Comparison of ENCODE assay signal across 8 cellular contexts in the genomic region with DNA sequence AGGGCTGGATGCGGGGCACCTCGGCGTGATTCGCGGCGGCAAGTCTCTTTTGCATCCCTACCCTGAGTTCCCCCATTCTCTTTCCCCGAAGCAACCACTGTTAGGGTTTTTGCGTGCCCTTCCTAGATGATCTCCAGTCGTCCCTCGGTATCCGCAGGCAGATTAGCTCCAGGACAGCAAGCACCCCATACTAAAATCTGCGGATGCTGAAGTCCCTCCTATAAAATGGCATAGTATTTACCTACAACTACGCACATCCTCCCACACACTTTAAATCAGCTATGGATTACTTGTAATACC. TPM values are rescaled to one million over a fixed set of nuclear protein-coding genes. Genes with fewer than 3 reads are reported as not detected.
DNase-seq lines count a peak whose midpoint lies in the region; ATAC-seq and TF ChIP-seq lines count a peak whose summit lies in the region.

No MANE protein-coding gene starts in this region.

- intact Hi-C loops in thyroid gland (cut with DNase I): no loop called here

- CTCF ChIA-PET in GM10248 (lab: Yijun Ruan, JAX): interaction anchor here (1.1 to 13.4 kb wide), 4 partner anchors 8 to 348 kb away, joined by 3 to 195 read pairs (median 4); a partner anchor contains a TSS

- peaks cover 0 to 26% of the 10 kb centered on the region in 2 donors for H3K36me3 Mint-ChIP-seq in activated naive CD4-positive, alpha-beta T cell treated with anti-CD3 and anti-CD28 coated beads, Interleukin-2, amount 50 U/mL, for 72 hours

- POLR2A ChIA-PET in GM10248 (lab: Yijun Ruan, JAX): no interaction called here

- in situ Hi-C loops in HAP-1 (cut with MboI; ENCODE audit: low sequenced_read_pairs): loop anchor here (5.0 kb wide), 2 partner anchors 47 to 352 kb away; no protein-coding TSS in a partner anchor

- peak overlapping the region; percentile 94 to 97 for H3K27ac Mint-ChIP-seq in activated naive CD4-positive, alpha-beta T cell treated with anti-CD3 and anti-CD28 coated beads, Interleukin-2, amount 50 U/mL, for 72 hours

- H3K9me3 ChIP-seq in HAP-1 (no peaks in the 10 kb centered on the region), thyroid gland (no peaks in the 10 kb centered on the region)

- H3K4me1 ChIP-seq in HAP-1 (peaks cover 13% of the 10 kb centered on the region), thyroid gland (peaks cover 4 to 6% of the 10 kb centered on the region in 2 donors)

- H3K4me3 ChIP-seq in AG10803 (ENCODE audit: low read length): peak overlapping the region; percentile 88
- H3K4me3 ChIP-seq in HAP-1: peak overlapping the region; percentile 68
- peak overlapping the region; percentile 65 for H3K4me3 ChIP-seq in kidney epithelial cell (ENCODE audit: low read depth, low read length)
- H3K4me3 ChIP-seq in thyroid gland (replicated peaks in 1 of 3): peak overlapping the region; percentile 40 to 53 (median 45)

- no peak for TF ChIP-seq POLR2A in thyroid gland (IDR thresholded peaks at IDR 0.05)

- H3K27me3 ChIP-seq in HAP-1 (ENCODE audit: low read depth) (no peaks in the 10 kb centered on the region; the same call in 1 of the 2 replicates), kidney epithelial cell (ENCODE audit: control insufficient read depth, insufficient read depth, low read length) (no peaks in the 10 kb centered on the region), thyroid gland (no peaks in the 10 kb centered on the region)

- 10 to 12% methylated on average over 8 to 13 of the region's 13 CpGs for WGBS in thyroid gland, 2 donors

- DNase-seq in AG10803 (ENCODE audit: low read depth) (peak; percentile 25), HAP-1 (ENCODE audit: low spot score in 2 of 2) (peak in 1 of 2 experiments; percentile 15), kidney epithelial cell (ENCODE audit: low read depth) (no peak), thyroid gland (no peak), pons (ENCODE audit: low spot score) (no peak), glomerular visceral epithelial cell (ENCODE audit: extremely low spot score) (no peak), GM10248 (ENCODE audit: extremely low spot score) (no peak)
- DNase-seq in activated naive CD4-positive, alpha-beta T cell treated with anti-CD3 and anti-CD28 coated beads, Interleukin-2, amount 50 U/mL, for 72 hours (ENCODE audit: low spot score in 2 of 2): peak in 1 of 2 donors; percentile 35

- ATAC-seq in activated naive CD4-positive, alpha-beta T cell treated with anti-CD3 and anti-CD28 coated beads, Interleukin-2, amount 50 U/mL, for 72 hours: peak in 1 of 2 donors; percentile 9

- H3K36me3 ChIP-seq in HAP-1 (replicated peaks): no peaks in the 10 kb centered on the region
- no peaks in the 10 kb centered on the region for H3K36me3 ChIP-seq in kidney epithelial cell (ENCODE audit: control insufficient read depth, insufficient read depth, low read length)
- no peaks in the 10 kb centered on the region for H3K36me3 ChIP-seq in thyroid gland

- H3K9me3 Mint-ChIP-seq in activated naive CD4-positive, alpha-beta T cell treated with anti-CD3 and anti-CD28 coated beads, Interleukin-2, amount 50 U/mL, for 72 hours: no peaks in the 10 kb centered on the region

- peak overlapping the region in 2 of 3 donors; percentile 76 to 89 for H3K27ac ChIP-seq in thyroid gland

- TF ChIP-seq CTCF in AG10803 (conservative IDR thresholded peaks at IDR 0.05; ENCODE audit: low read length) (no peak), kidney epithelial cell (IDR thresholded peaks at IDR 0.05; ENCODE audit: insufficient read depth, low read length, poor library complexity, severe bottlenecking) (no peak), thyroid gland (IDR thresholded peaks at IDR 0.05) (no peak), GM10248 (IDR thresholded peaks at IDR 0.05; ENCODE audit: control extremely low read depth, extremely low read depth, low read depth, missing control alignments) (no peak)

RNA-seq across cellular contexts. Expression of a gene that starts 22.8 kb away (rescaled TPM):
- total RNA-seq in activated naive CD4-positive, alpha-beta T cell treated with anti-CD3 and anti-CD28 coated beads, Interleukin-2, amount 50 U/mL, for 72 hours: not detected
- total RNA-seq in kidney epithelial cell: not detected in 2 replicates
- total RNA-seq in thyroid gland: not detected
